In genomic region chr6:12102350-12102749, GRCh38 we compare ENCODE assay signal across 24 cellular contexts.
DNase-seq lines count a peak whose midpoint lies in the region; ATAC-seq and TF ChIP-seq lines count a peak whose summit lies in the region.
"Had no signal": no experiment of that assay in that cellular context is flagged by ENCODE, and none has a peak within 500 bp of the region (broad histone marks: within the 10 kb centered on the region; RNA-seq: fewer than 3 reads in every experiment).

No MANE protein-coding gene starts in this region.

- ATAC-seq in activated T-helper 17 cell treated with anti-CD3 and anti-CD28 coated beads, Interleukin-2, amount 50 U/mL, for 72 hours (replicated peaks) = no peak
- ATAC-seq in memory B cell (ENCODE audit: low read depth) = no peak
- no peak for ATAC-seq in GM21423 (IDR thresholded peaks at IDR 0.05; ENCODE audit: unreplicated experiment)
- ATAC-seq: GM23338 had no signal

- no peaks in the 10 kb centered on the region for H3K36me3 ChIP-seq in left ventricle myocardium inferior
- H3K36me3 ChIP-seq: HAP-1 had no signal

- H3K4me3 ChIP-seq in left ventricle myocardium inferior = no peak overlapping the region
- no peak overlapping the region for H3K4me3 ChIP-seq in dorsolateral prefrontal cortex
- H3K4me3 ChIP-seq: BLaER1 treated with 17β-estradiol and CSF1 and Interleukin-3, amounts not matched to agents 10 nM and 100 nM; GM23338; HAP-1 had no signal

- no peaks in the 10 kb centered on the region for H3K9me3 Mint-ChIP-seq in activated T-helper 17 cell treated with anti-CD3 and anti-CD28 coated beads, Interleukin-2, amount 50 U/mL, for 72 hours
- no peaks in the 10 kb centered on the region for H3K9me3 Mint-ChIP-seq in memory B cell
- H3K9me3 Mint-ChIP-seq: HFFc6, IgD-negative memory B cell had no signal

- peaks cover 18% of the 10 kb centered on the region for H3K36me3 Mint-ChIP-seq in activated T-helper 17 cell treated with anti-CD3 and anti-CD28 coated beads, Interleukin-2, amount 50 U/mL, for 72 hours (ENCODE audit: low read depth)
- H3K36me3 Mint-ChIP-seq in memory B cell = peaks cover 3% of the 10 kb centered on the region

- no peaks in the 10 kb centered on the region for H3K27me3 ChIP-seq in left ventricle myocardium inferior (ENCODE audit: low read depth)
- no peaks in the 10 kb centered on the region for H3K27me3 ChIP-seq in dorsolateral prefrontal cortex
- H3K27me3 ChIP-seq: BLaER1 treated with 17β-estradiol and CSF1 and Interleukin-3, amounts not matched to agents 10 nM and 100 nM had no signal

- intact Hi-C loops in left ventricle myocardium inferior (cut with micrococcal nuclease) (no loop called here), cardiac septum (cut with DNase I) (no loop called here), dorsolateral prefrontal cortex (cut with DNase I) (no loop called here)

- H3K27me3 Mint-ChIP-seq in activated T-helper 17 cell treated with anti-CD3 and anti-CD28 coated beads, Interleukin-2, amount 50 U/mL, for 72 hours = no peaks in the 10 kb centered on the region
- no peaks in the 10 kb centered on the region for H3K27me3 Mint-ChIP-seq in memory B cell
- H3K27me3 Mint-ChIP-seq: CD4-positive, alpha-beta T cell; IgD-negative memory B cell had no signal

- H3K4me3 Mint-ChIP-seq in activated T-helper 17 cell treated with anti-CD3 and anti-CD28 coated beads, Interleukin-2, amount 50 U/mL, for 72 hours = no peak overlapping the region
- no peak overlapping the region for H3K4me3 Mint-ChIP-seq in memory B cell
- H3K4me3 Mint-ChIP-seq: CD4-positive, alpha-beta T cell; GM23338; HFFc6 had no signal

- DNase-seq in left ventricle myocardium inferior (no peak), cardiac septum (ENCODE audit: low spot score) (no peak), memory B cell (ENCODE audit: low spot score in 2 of 2) (no peak), GM20000 (ENCODE audit: low spot score) (no peak), dorsolateral prefrontal cortex (no peak)
- DNase-seq: AML-193; Caco-2; CD4-positive, alpha-beta T cell; DMS 273 treated with DMSO at 0.1 percent for 48 hours; DMS79 treated with DMSO at 0.1 percent for 48 hours; GF-D8; HFFc6; NCI-H1048; NCI-H1694 treated with DMSO at 0.1 percent for 48 hours; NCI-H2081; NCI-H510A; RPMI8226; SHP77 treated with DMSO at 0.1 percent for 48 hours had no signal

- H3K4me1 ChIP-seq in left ventricle myocardium inferior = peaks cover 22% of the 10 kb centered on the region
- H3K4me1 ChIP-seq: BLaER1 treated with 17β-estradiol and CSF1 and Interleukin-3, amounts not matched to agents 10 nM and 100 nM; Caco-2; HAP-1 had no signal

- H3K27ac Mint-ChIP-seq in activated T-helper 17 cell treated with anti-CD3 and anti-CD28 coated beads, Interleukin-2, amount 50 U/mL, for 72 hours = peak overlapping the region; percentile 67
- peak overlapping the region; percentile 32 for H3K27ac Mint-ChIP-seq in memory B cell
- H3K27ac Mint-ChIP-seq: CD4-positive, alpha-beta T cell; GM23338; HFFc6; IgD-negative memory B cell had no signal

- H3K4me1 Mint-ChIP-seq in activated T-helper 17 cell treated with anti-CD3 and anti-CD28 coated beads, Interleukin-2, amount 50 U/mL, for 72 hours = peaks cover 20% of the 10 kb centered on the region
- peaks cover 19% of the 10 kb centered on the region for H3K4me1 Mint-ChIP-seq in memory B cell

- no peaks in the 10 kb centered on the region for H3K9me3 ChIP-seq in left ventricle myocardium inferior (replicated peaks)
- H3K9me3 ChIP-seq: Caco-2, HAP-1 had no signal

- TF ChIP-seq CTCF in left ventricle myocardium inferior (IDR thresholded peaks at IDR 0.05; ENCODE audit: borderline replicate concordance) (no peak), GM20000 (IDR thresholded peaks at IDR 0.05; ENCODE audit: extremely low read depth, missing control alignments) (no peak), dorsolateral prefrontal cortex (IDR thresholded peaks at IDR 0.05 in 54 of 56, conservative IDR thresholded peaks at IDR 0.05 in 2 of 56; ENCODE audit: low read depth in 1 of 56, partially characterized antibody in 56 of 56) (no peak)

- peak overlapping the region; percentile 47 for H3K27ac ChIP-seq in left ventricle myocardium inferior (replicated peaks)
- no peak overlapping the region for H3K27ac ChIP-seq in dorsolateral prefrontal cortex
- H3K27ac ChIP-seq: BLaER1 treated with 17β-estradiol and CSF1 and Interleukin-3, amounts not matched to agents 10 nM and 100 nM had no signal
